Comparison of ENCODE assay signal across 9 cellular contexts in the genomic region with DNA sequence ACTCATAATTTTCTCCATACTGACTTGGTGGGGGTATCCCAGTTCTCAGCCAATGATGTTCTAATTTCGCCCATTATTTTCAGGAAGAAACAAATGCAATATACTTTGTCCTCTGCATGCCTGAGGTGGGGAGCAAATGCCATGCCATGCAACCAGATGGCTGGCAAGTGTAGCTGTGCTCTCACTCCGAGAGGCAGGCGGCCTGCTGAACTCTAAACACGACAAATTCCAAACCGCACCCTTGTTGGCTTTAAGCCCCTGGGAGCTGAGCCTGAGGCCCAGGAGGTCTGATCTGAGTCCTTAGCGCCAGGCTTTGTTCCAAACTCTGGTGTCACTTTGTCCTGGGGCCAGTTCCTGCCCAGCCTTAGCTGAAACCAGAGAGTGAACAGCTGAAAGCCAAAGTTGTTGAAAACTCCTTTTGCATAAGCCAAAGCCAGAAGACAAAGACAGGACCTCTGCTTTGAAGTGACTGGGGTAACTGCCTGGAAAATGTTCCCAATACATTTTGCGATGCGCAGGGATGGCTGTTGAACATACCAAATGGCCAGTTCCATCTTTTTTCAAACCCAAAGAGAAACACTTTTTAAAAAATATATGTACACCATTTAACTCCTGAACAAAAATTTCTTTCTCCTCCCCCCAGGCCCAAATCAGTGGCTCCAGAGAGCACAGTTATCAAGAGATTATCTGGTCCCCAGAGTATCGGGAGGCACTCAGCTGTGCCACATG. TPM values are rescaled to one million over a fixed set of nuclear protein-coding genes. Genes with fewer than 3 reads are reported as not detected.
DNase-seq lines count a peak whose midpoint lies in the region; ATAC-seq, FAIRE-seq and TF ChIP-seq lines count a peak whose summit lies in the region.
"Had no signal": no experiment of that assay in that cellular context is flagged by ENCODE, and none has a peak within 500 bp of the region (broad histone marks: within the 10 kb centered on the region; RNA-seq: fewer than 3 reads in every experiment).

No MANE protein-coding gene starts in this region.

- H3K9ac ChIP-seq in PC-3 (ENCODE audit: low read length) = peak overlapping the region; percentile 34

- no peaks in the 10 kb centered on the region for H3K27me3 ChIP-seq in PC-3 (ENCODE audit: low read length)
- H3K27me3 ChIP-seq in gastroesophageal sphincter = no peaks in the 10 kb centered on the region

- TF ChIP-seq EP300 in gastroesophageal sphincter (IDR thresholded peaks at IDR 0.05) = no peak

- peaks cover 9% of the 10 kb centered on the region for H3F3A ChIP-seq in PC-3 (ENCODE audit: low read length, unreplicated experiment)

- TSS peak; percentile 27 for BruUV-seq in PC-3 (replicated peaks; lab: Mats Ljungman, UMichigan)

- H3K4me2 ChIP-seq in PC-3 (ENCODE audit: low read length) = peak overlapping the region; percentile 30; the same call in 1 of the 2 replicates

- H3K4me3 ChIP-seq in PC-3 (ENCODE audit: low read length) (no peak overlapping the region), gastroesophageal sphincter (no peak overlapping the region)

- no peaks in the 10 kb centered on the region for H3K9me2 ChIP-seq in PC-3 (replicated peaks; ENCODE audit: low read length)

- intact Hi-C loops in PC-3 (cut with micrococcal nuclease) = no loop called here

- no peaks in the 10 kb centered on the region for H3K79me2 ChIP-seq in PC-3 (ENCODE audit: low read length)

- H4K20me1 ChIP-seq in PC-3 (ENCODE audit: low read length) = no peaks in the 10 kb centered on the region

- POLR2A ChIA-PET in PC-3 (lab: Charles Lee; ENCODE audit: unreplicated experiment) = no interaction called here

- H3K27ac ChIP-seq in PC-3 (ENCODE audit: low read length) = peak overlapping the region; percentile 94
- peak overlapping the region; percentile 43 to 79 (median 63) for H3K27ac ChIP-seq in gastroesophageal sphincter

- DNase-seq in D341Med (ENCODE audit: low spot score) (peak; percentile 76), PC-3 (peak; percentile 79), pons (ENCODE audit: low spot score) (peak; percentile 39), GM19239 (ENCODE audit: insufficient read length, low spot score) (no peak), NCI-H146 (lab: John Stamatoyannopoulos, UW) (no peak), A172 (ENCODE audit: low spot score) (no peak)
- DNase-seq: NCI-H1930 had no signal

- H3K4me1 ChIP-seq in PC-3 (ENCODE audit: insufficient read depth, low read length) = peaks cover 56% of the 10 kb centered on the region
- H3K4me1 ChIP-seq in gastroesophageal sphincter = peaks cover 5 to 83% (median 32%) of the 10 kb centered on the region in 3 donors

- no peak overlapping the region for H2AFZ ChIP-seq in PC-3 (ENCODE audit: low read length)

- FAIRE-seq in GM19239 (lab: Jason Lieb, UNC) = no peak

- H3K9me3 ChIP-seq in PC-3 (ENCODE audit: low read length) = no peaks in the 10 kb centered on the region
- H3K9me3 ChIP-seq in gastroesophageal sphincter = no peaks in the 10 kb centered on the region

- H3K36me3 ChIP-seq in PC-3 (ENCODE audit: low read depth, low read length) (peaks cover 19% of the 10 kb centered on the region), gastroesophageal sphincter (peaks cover 0 to 16% of the 10 kb centered on the region in 2 donors)

- WGBS in gastroesophageal sphincter (ENCODE audit: low coverage in 1 of 2), 2 donors = 9 to 63% methylated on average over 4 to 7 of the region's 9 CpGs

- ATAC-seq in PC-3 (peak; percentile 6), gastroesophageal sphincter (peak; percentile 50), HG03442 (IDR thresholded peaks at IDR 0.05; ENCODE audit: unreplicated experiment) (no peak)

- TF ChIP-seq POLR2A in gastroesophageal sphincter (IDR thresholded peaks at IDR 0.05) = no peak

- CTCF ChIA-PET in PC-3 (lab: Charles Lee) = no interaction called here

- TF ChIP-seq CTCF in PC-3 (conservative IDR thresholded peaks at IDR 0.05; ENCODE audit: low read depth, low read length) (no peak), gastroesophageal sphincter (IDR thresholded peaks at IDR 0.05) (no peak)

RNA-seq across cellular contexts. Expression of a gene that starts 46.2 kb away (rescaled TPM):
- total RNA-seq in PC-3 (2014; rRNA removed) (21.8 and 23.2 TPM in 2 replicates), gastroesophageal sphincter (10 to 100 TPM in 3 of 4 donors, 1 to 10 TPM in 1; 9.8 to 14.8 (median 12.5) TPM)
- 22.3 and 23.1 TPM in 2 replicates for total RNA-seq in A172 (2014; rRNA removed; shearing (Covaris generic))

RNA-seq across cellular contexts. Expression of a gene that starts 46.5 kb away (rescaled TPM):
- total RNA-seq in PC-3 (2014; rRNA removed) = 40.1 and 43.6 TPM in 2 replicates
- 10 to 100 TPM; 17.1 to 26.8 (median 23.7) TPM for total RNA-seq in gastroesophageal sphincter
- total RNA-seq in A172 (2014; rRNA removed; shearing (Covaris generic)) = 13.5 and 17.9 TPM in 2 replicates

Comparison
In these comparisons a context has a peak if more than half of its experiments do, and no peak if none do; other contexts are left out.
1. DNase-seq: peak in D341Med (single experiment), PC-3 (single experiment) and pons (single experiment); none in GM19239 (single experiment), NCI-H146 (single experiment) and A172 (single experiment).